22 cellular contexts compared by ENCODE assay signal in genomic region chr17:77563439-77564102, GRCh38.
DNase-seq lines count a peak whose midpoint lies in the region; ATAC-seq, FAIRE-seq and TF ChIP-seq lines count a peak whose summit lies in the region.
"Had no signal": no experiment of that assay in that cellular context is flagged by ENCODE, and none has a peak within 500 bp of the region (broad histone marks: within the 10 kb centered on the region; RNA-seq: fewer than 3 reads in every experiment).

No MANE protein-coding gene starts in this region.

- ATAC-seq in HG03354 (IDR thresholded peaks at IDR 0.05; ENCODE audit: poor library complexity, severe bottlenecking, unreplicated experiment) = no peak
- ATAC-seq: A549 had no signal

- no peaks in the 10 kb centered on the region for H3K27me3 Mint-ChIP-seq in CD14-positive monocyte (ENCODE audit: low read depth in 3 of 3)
- H3K27me3 Mint-ChIP-seq: CD4-positive, alpha-beta T cell had no signal

- no peaks in the 10 kb centered on the region for H3K36me3 Mint-ChIP-seq in CD14-positive monocyte

- FAIRE-seq in HTR-8/SVneo (lab: Jason Lieb, UNC) = peak; percentile 54
- FAIRE-seq: RCC 7860 had no signal

- H3K4me1 Mint-ChIP-seq in CD14-positive monocyte = no peaks in the 10 kb centered on the region
- H3K4me1 Mint-ChIP-seq: B cell had no signal

- intact Hi-C loops in CD14-positive monocyte (cut with micrococcal nuclease) = no loop called here
- intact Hi-C loops in posterior vena cava (cut with DNase I) = no loop called here

- H3K27ac Mint-ChIP-seq in CD14-positive monocyte = peak overlapping the region in 1 of 7 donors; percentile 68
- H3K27ac Mint-ChIP-seq: B cell; CD4-positive, alpha-beta T cell had no signal

- peaks cover 0 to 4% (median 0%) of the 10 kb centered on the region in 7 donors for H3K9me3 Mint-ChIP-seq in CD14-positive monocyte
- H3K9me3 Mint-ChIP-seq: CD4-positive, alpha-beta T cell had no signal

- DNase-seq in CD14-positive monocyte (ENCODE audit: low spot score) = peak; percentile 13
- no peak for DNase-seq in HTR-8/SVneo (ENCODE audit: insufficient read length, low spot score)
- peak; percentile 34 for DNase-seq in ecto neural progenitor cell (ENCODE audit: low spot score)
- peak; percentile 73 for DNase-seq in posterior vena cava (ENCODE audit: low spot score)
- DNase-seq in NCI-H524 (lab: John Stamatoyannopoulos, UW) = no peak
- no peak for DNase-seq in RKO (ENCODE audit: low spot score)
- DNase-seq: CD4-positive, alpha-beta T cell; COR-L47; DMS 273 treated with DMSO at 0.1 percent for 48 hours; DMS79 treated with DMSO at 0.1 percent for 48 hours; Karpas-422; MG63; NCI-H1048; NCI-H146; NCI-H226; NCI-H510A treated with DMSO at 0.1 percent for 48 hours; NCI-H774; Right ventricle myocardium superior had no signal

- no peak for TF ChIP-seq CTCF in CD14-positive monocyte (IDR thresholded peaks at IDR 0.05)

- no peak overlapping the region for H3K4me3 Mint-ChIP-seq in CD14-positive monocyte
- H3K4me3 Mint-ChIP-seq: B cell; CD4-positive, alpha-beta T cell had no signal

Comparison
In these comparisons a context has a peak if more than half of its experiments do, and no peak if none do; other contexts are left out.
1. DNase-seq: peak in CD14-positive monocyte (single experiment), ecto neural progenitor cell (single experiment) and posterior vena cava (single experiment); none in HTR-8/SVneo (single experiment), NCI-H524 (0 of 2) and RKO (single experiment).